In genomic region chr10:124694467-124695195, GRCh38 we compare ENCODE assay signal across 11 cellular contexts. TPM values are rescaled to one million over a fixed set of nuclear protein-coding genes. Genes with fewer than 3 reads are reported as not detected.
A peak's percentile ranks its signal among the peaks of the same experiment; 100 is the strongest.
DNase-seq lines count a peak whose midpoint lies in the region; ATAC-seq, FAIRE-seq and TF ChIP-seq lines count a peak whose summit lies in the region.
"Had no signal": no experiment of that assay in that cellular context is flagged by ENCODE, and none has a peak within 500 bp of the region (broad histone marks: within the 10 kb centered on the region; RNA-seq: fewer than 3 reads in every experiment).

No MANE protein-coding gene starts in this region.

- no peak for TF ChIP-seq RAD21 in K562 (CRISPR knock-in tag; conservative IDR thresholded peaks at IDR 0.05 in 1 of 2, IDR thresholded peaks at IDR 0.05 in 1 of 2)

- H4K20me1 ChIP-seq in K562 (replicated peaks; ENCODE audit: control insufficient read depth, insufficient read depth, low read length) = no peaks in the 10 kb centered on the region

- no peak overlapping the region for H2AFZ ChIP-seq in K562 (ENCODE audit: low read depth, low read length)
- H2AFZ ChIP-seq: neural progenitor cell had no signal

- in situ Hi-C loops in K562 (cut with MboI) = no loop called here

- no TSS peak for BruUV-seq in K562 (replicated peaks; lab: Mats Ljungman, UMichigan)

- peaks cover 62% of the 10 kb centered on the region for H3K4me1 Mint-ChIP-seq in activated naive CD4-positive, alpha-beta T cell treated with anti-CD3 and anti-CD28 coated beads, Interleukin-2, amount 50 U/mL, for 24 hours

- POLR2A ChIA-PET in K562 (lab: Yijun Ruan, JAX) = no interaction called here

- intact Hi-C loops in K562 (cut with micrococcal nuclease) = no loop called here

- ATAC-seq in K562 (no peak), HG03521 (IDR thresholded peaks at IDR 0.05; ENCODE audit: unreplicated experiment) (no peak), GM19395 (IDR thresholded peaks at IDR 0.05; ENCODE audit: unreplicated experiment) (no peak)
- ATAC-seq: upper lobe of right lung had no signal

- H3K36me3 ChIP-seq in K562 (ENCODE audit: control insufficient read depth, insufficient read depth, low read length) (peaks cover 41% of the 10 kb centered on the region), muscle layer of duodenum (ENCODE audit: control insufficient read depth in 1 of 2, insufficient read depth in 2 of 2, low read length in 2 of 2) (peaks cover 5 to 12% of the 10 kb centered on the region in 2 donors), tibial nerve (peaks cover 0 to 35% (median 0%) of the 10 kb centered on the region in 3 donors)
- H3K36me3 ChIP-seq: neural progenitor cell had no signal

- H3K4me1 ChIP-seq in K562 (replicated peaks in 1 of 2; ENCODE audit: control insufficient read depth in 2 of 2, insufficient read depth in 2 of 2, low read length in 2 of 2) (peaks cover 37 to 54% of the 10 kb centered on the region in 2 experiments), muscle layer of duodenum (ENCODE audit: control insufficient read depth in 1 of 2, insufficient read depth in 2 of 2, low read length in 2 of 2) (peaks cover 11 to 29% of the 10 kb centered on the region in 2 donors), tibial nerve (peaks cover under 1 to 77% (median 50%) of the 10 kb centered on the region in 4 donors)

- H3K36me3 Mint-ChIP-seq in activated naive CD4-positive, alpha-beta T cell treated with anti-CD3 and anti-CD28 coated beads, Interleukin-2, amount 50 U/mL, for 24 hours = peaks cover 8% of the 10 kb centered on the region

- H3K27ac ChIP-seq in K562 (ENCODE audit: extremely low read depth, low read depth, low read length) (peak overlapping the region; percentile 68; the same call in 1 of the 3 replicates), muscle layer of duodenum (ENCODE audit: low read length) (peak overlapping the region; percentile 5), tibial nerve (peak overlapping the region; percentile 17 to 98 (median 86))
- H3K27ac ChIP-seq: upper lobe of right lung had no signal

- 86% methylated on average over 10 of the region's 14 CpGs for WGBS in K562 (ENCODE audit: insufficient coverage, low coverage, missing lambda C conversion rate)
- 87 to 88% methylated on average over 14 of the region's 14 CpGs for WGBS in tibial nerve, 2 donors

- H3K9me3 ChIP-seq in K562 (replicated peaks; ENCODE audit: control insufficient read depth, insufficient read depth, low read depth, low read length) (no peaks in the 10 kb centered on the region), muscle layer of duodenum (ENCODE audit: control insufficient read depth in 1 of 2, low read length in 2 of 2) (no peaks in the 10 kb centered on the region), tibial nerve (no peaks in the 10 kb centered on the region)
- H3K9me3 ChIP-seq: upper lobe of right lung had no signal

- no peaks in the 10 kb centered on the region for H3K27me3 Mint-ChIP-seq in activated naive CD4-positive, alpha-beta T cell treated with anti-CD3 and anti-CD28 coated beads, Interleukin-2, amount 50 U/mL, for 24 hours

- CTCF ChIA-PET in K562 (lab: Yijun Ruan, JAX; ENCODE audit: low intra/inter-chr PET ratio) = no interaction called here

- DNase-seq in activated naive CD4-positive, alpha-beta T cell treated with Interleukin-2 at 50 U/mL for 16 hours = no peak
- DNase-seq in K562 (ENCODE audit: extremely low read depth in 1 of 4, low spot score in 3 of 4) = no peak
- DNase-seq in tibial nerve (ENCODE audit: low spot score in 2 of 2) = no peak
- no peak for DNase-seq in SIG-M5 (lab: John Stamatoyannopoulos, UW)
- DNase-seq: cortex of kidney, upper lobe of right lung had no signal

- H3K9me3 Mint-ChIP-seq in activated naive CD4-positive, alpha-beta T cell treated with anti-CD3 and anti-CD28 coated beads, Interleukin-2, amount 50 U/mL, for 24 hours = no peaks in the 10 kb centered on the region
- H3K9me3 Mint-ChIP-seq: neural progenitor cell had no signal

- no peak overlapping the region for H3K4me2 ChIP-seq in K562 (ENCODE audit: insufficient read depth, low read length)
- H3K4me2 ChIP-seq: neural progenitor cell had no signal

- H3K4me3 ChIP-seq in K562 = no peak overlapping the region
- H3K4me3 ChIP-seq in muscle layer of duodenum (ENCODE audit: low read depth in 1 of 2, low read length in 2 of 2) = no peak overlapping the region
- no peak overlapping the region for H3K4me3 ChIP-seq in tibial nerve
- H3K4me3 ChIP-seq: neural progenitor cell, upper lobe of right lung had no signal

- peak overlapping the region; percentile 48 for H3K27ac Mint-ChIP-seq in activated naive CD4-positive, alpha-beta T cell treated with anti-CD3 and anti-CD28 coated beads, Interleukin-2, amount 50 U/mL, for 24 hours

- no peak for FAIRE-seq in K562 (lab: Jason Lieb, UNC)

- TF ChIP-seq POLR2A in K562 (conservative IDR thresholded peaks at IDR 0.05) (no peak), tibial nerve (IDR thresholded peaks at IDR 0.05) (no peak)

- H3K9ac ChIP-seq in K562 (ENCODE audit: insufficient read depth in 1 of 2, low read depth in 2 of 2, low read length in 2 of 2) = peak overlapping the region; percentile 28; a peak in 2 of 4 replicates
- H3K9ac ChIP-seq: neural progenitor cell had no signal

- peaks cover 7% of the 10 kb centered on the region; the same call in 2 of the 3 replicates for H3K79me2 ChIP-seq in K562 (ENCODE audit: control insufficient read depth, insufficient read depth, low read length)

- TF ChIP-seq EP300 in K562 (IDR thresholded peaks at IDR 0.05; ENCODE audit: low read length) (no peak), tibial nerve (IDR thresholded peaks at IDR 0.05) (no peak)

- TF ChIP-seq CTCF in K562 (IDR thresholded peaks at IDR 0.05 in 2 of 3, conservative IDR thresholded peaks at IDR 0.05 in 1 of 3; ENCODE audit: insufficient read depth in 2 of 3, low read depth in 1 of 3, low read length in 3 of 3) (no peak), tibial nerve (IDR thresholded peaks at IDR 0.05) (no peak)

- no peaks in the 10 kb centered on the region for H3K27me3 ChIP-seq in K562 (ENCODE audit: control insufficient read depth in 2 of 2, insufficient read depth in 2 of 2, low read length in 2 of 2)
- no peaks in the 10 kb centered on the region for H3K27me3 ChIP-seq in muscle layer of duodenum (ENCODE audit: low read depth, low read length)
- no peaks in the 10 kb centered on the region for H3K27me3 ChIP-seq in tibial nerve
- H3K27me3 ChIP-seq: neural progenitor cell, upper lobe of right lung had no signal

- peaks cover 2% of the 10 kb centered on the region for H3K9me1 ChIP-seq in K562 (ENCODE audit: control insufficient read depth, insufficient read depth, low read length)

- H3K4me3 Mint-ChIP-seq in activated naive CD4-positive, alpha-beta T cell treated with anti-CD3 and anti-CD28 coated beads, Interleukin-2, amount 50 U/mL, for 24 hours = no peak overlapping the region
- H3K4me3 Mint-ChIP-seq: neural progenitor cell had no signal

TF ChIP-seq in K562, 482 proteins besides CTCF, POLR2A, EP300 and RAD21 (continues in another document):
- TF ChIP-seq, protein P1, sequence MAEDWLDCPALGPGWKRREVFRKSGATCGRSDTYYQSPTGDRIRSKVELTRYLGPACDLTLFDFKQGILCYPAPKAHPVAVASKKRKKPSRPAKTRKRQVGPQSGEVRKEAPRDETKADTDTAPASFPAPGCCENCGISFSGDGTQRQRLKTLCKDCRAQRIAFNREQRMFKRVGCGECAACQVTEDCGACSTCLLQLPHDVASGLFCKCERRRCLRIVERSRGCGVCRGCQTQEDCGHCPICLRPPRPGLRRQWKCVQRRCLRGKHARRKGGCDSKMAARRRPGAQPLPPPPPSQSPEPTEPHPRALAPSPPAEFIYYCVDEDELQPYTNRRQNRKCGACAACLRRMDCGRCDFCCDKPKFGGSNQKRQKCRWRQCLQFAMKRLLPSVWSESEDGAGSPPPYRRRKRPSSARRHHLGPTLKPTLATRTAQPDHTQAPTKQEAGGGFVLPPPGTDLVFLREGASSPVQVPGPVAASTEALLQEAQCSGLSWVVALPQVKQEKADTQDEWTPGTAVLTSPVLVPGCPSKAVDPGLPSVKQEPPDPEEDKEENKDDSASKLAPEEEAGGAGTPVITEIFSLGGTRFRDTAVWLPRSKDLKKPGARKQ (CRISPR knock-in tag; IDR thresholded peaks at IDR 0.05) = no peak
- TF ChIP-seq USF2 (CRISPR knock-in tag; IDR thresholded peaks at IDR 0.05) (no peak), DPF2 (IDR thresholded peaks at IDR 0.05) (no peak)

RNA-seq across cellular contexts. Expression of gene FAM53B, which starts 49.5 kb away (rescaled TPM):
- 11.6 and 20.0 TPM in 2 replicates for total RNA-seq in K562 (2011; cell fraction: chromatin; rRNA removed; ENCODE audit: low replicate concordance)
- 13.0 and 13.7 TPM in 2 replicates for total RNA-seq in K562 (2011; cell fraction: nucleolus; rRNA removed)
- 8.9 and 12.2 TPM in 2 replicates for total RNA-seq in K562 (2011; cell fraction: nucleoplasm; rRNA removed)
- total RNA-seq in K562 (2014; rRNA removed) (11.9 and 17.2 TPM in 2 replicates), K562 (2014; rRNA removed; fragmentation: Illumina TruSeq; extraction: Trizol) (4.2 and 5.0 TPM in 2 replicates), K562 (2015; rRNA removed; fragmentation: Illumina TruSeq; extraction: Trizol) (10.6 and 10.8 TPM in 2 replicates), K562 (2021) (16.5 and 17.0 TPM in 2 replicates), tibial nerve (10 to 100 TPM; 60.8 to 84.8 (median 78.8) TPM)
- polyA plus RNA-seq in K562 (2011; rRNA removed) (3.9 and 4.5 TPM in 2 replicates), K562 (2014; fragmentation: Illumina TruSeq; extraction: Trizol) (5.0 and 7.5 TPM in 2 replicates), K562 (2014; fragmentation: Nextera tagmentation; extraction: Ambion mirVana) (under 1 TPM; 0.03 to 0.08 TPM), K562 (2014; rRNA removed) (6.5 and 6.6 TPM in 2 replicates)
- 5.1 and 9.0 TPM in 2 replicates for polyA plus RNA-seq in K562 (2011; cell fraction: cytosol; rRNA removed)
- 5.9 and 8.3 TPM in 2 replicates for polyA plus RNA-seq in K562 (2011; cell fraction: nucleus; rRNA removed)
- polyA plus RNA-seq in K562 (2012) = 7.8 and 8.4 TPM in 2 replicates
- 6.9 and 7.9 TPM in 2 replicates for polyA minus RNA-seq in K562 (2011; rRNA and poly(A)+ RNA removed)
- 10.2 and 11.9 TPM in 2 replicates for polyA minus RNA-seq in K562 (2011; cell fraction: cytosol; rRNA and poly(A)+ RNA removed)
- 5.5 and 9.6 TPM in 2 replicates for polyA minus RNA-seq in K562 (2011; cell fraction: nucleus; rRNA and poly(A)+ RNA removed)

Comparison
In these comparisons a context has a peak if more than half of its experiments do, and no peak if none do; other contexts are left out.
1. H3K27ac ChIP-seq: peak in every context shown above with its lines; median percentile 86 in tibial nerve; 68 in K562; 5 in muscle layer of duodenum.